ENCODE assay signal across 1 cellular context in the genomic region with DNA sequence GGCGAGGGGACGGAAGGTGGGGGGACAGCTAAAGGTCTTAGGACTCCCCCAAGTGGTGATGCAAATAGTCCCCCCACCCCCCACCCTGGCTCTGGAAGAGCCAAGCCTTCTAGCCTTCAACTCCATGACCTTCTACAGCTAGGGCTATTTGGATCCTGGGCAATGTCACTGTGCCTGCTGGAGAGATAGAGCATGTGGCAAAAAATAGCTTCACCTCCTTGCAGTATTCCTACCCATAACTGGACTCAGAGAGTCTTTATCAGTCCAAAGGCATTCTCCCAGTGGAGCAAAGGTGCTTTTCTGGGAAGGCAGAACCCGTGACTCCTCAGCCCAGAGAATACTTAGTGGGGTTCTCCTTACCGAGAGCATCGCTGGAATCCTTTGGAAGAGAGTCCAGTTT.
TF ChIP-seq lines count a peak whose summit lies in the region.

No MANE protein-coding gene starts in this region.

TF ChIP-seq in K562, 482 proteins besides CTCF, POLR2A, EP300 and RAD21:
- TF ChIP-seq, protein P1, sequence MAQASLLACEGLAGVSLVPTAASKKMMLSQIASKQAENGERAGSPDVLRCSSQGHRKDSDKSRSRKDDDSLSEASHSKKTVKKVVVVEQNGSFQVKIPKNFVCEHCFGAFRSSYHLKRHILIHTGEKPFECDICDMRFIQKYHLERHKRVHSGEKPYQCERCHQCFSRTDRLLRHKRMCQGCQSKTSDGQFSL (CRISPR knock-in tag; IDR thresholded peaks at IDR 0.05) = no peak
- TF ChIP-seq, protein P1 (tag; IDR thresholded peaks at IDR 0.05) = 0 out of 4 replicates have a peak, but pooled peaks of 1 of the 2 experiments have one; percentile 36
- no peak for TF ChIP-seq U2AF2 (optimal IDR thresholded peaks at IDR 0.05; ENCODE audit: low read depth, low read length)
